ENCODE assay signal across 9 cellular contexts in genomic region chr20:44586289-44586911, GRCh38. TPM values are rescaled to one million over a fixed set of nuclear protein-coding genes. Genes with fewer than 3 reads are reported as not detected.
DNase-seq lines count a peak whose midpoint lies in the region; ATAC-seq and TF ChIP-seq lines count a peak whose summit lies in the region.
"Had no signal": no experiment of that assay in that cellular context is flagged by ENCODE, and none has a peak within 500 bp of the region (broad histone marks: within the 10 kb centered on the region; RNA-seq: fewer than 3 reads in every experiment).

No MANE protein-coding gene starts in this region.

- H3K36me3 ChIP-seq in gastroesophageal sphincter (peaks cover 0 to 18% of the 10 kb centered on the region in 2 donors), adrenal gland (replicated peaks in 1 of 2) (peaks cover 0 to 13% of the 10 kb centered on the region in 2 donors)

- no peak for TF ChIP-seq EP300 in gastroesophageal sphincter (IDR thresholded peaks at IDR 0.05)

- H3K27me3 ChIP-seq in gastroesophageal sphincter, result no peaks in the 10 kb centered on the region
- H3K27me3 ChIP-seq in adrenal gland, result no peaks in the 10 kb centered on the region

- peak overlapping the region in 1 of 2 donors; percentile 10 for H3K4me3 ChIP-seq in gastroesophageal sphincter
- H3K4me3 ChIP-seq in adrenal gland, result no peak overlapping the region

- whole genome bisulfite sequencing in gastroesophageal sphincter (ENCODE audit: low coverage in 1 of 2), 2 donors, result 21 to 46% methylated on average over 2 to 3 of the region's 3 CpGs
- WGBS in adrenal gland, 4 donors, result 73 to 79% (median 77%) methylated on average over 3 of the region's 3 CpGs

- intact Hi-C loops in adrenal gland (cut with DNase I), result no loop called here

- peaks cover 9 to 100% (median 24%) of the 10 kb centered on the region in 3 donors for H3K4me1 ChIP-seq in gastroesophageal sphincter
- peaks cover 21 to 41% of the 10 kb centered on the region in 2 donors for H3K4me1 ChIP-seq in adrenal gland (replicated peaks in 1 of 2)

- peak overlapping the region in 3 of 4 donors; percentile 75 to 87 (median 85) for H3K27ac ChIP-seq in gastroesophageal sphincter
- peak overlapping the region in 2 of 5 donors; percentile 0 to 19 for H3K27ac ChIP-seq in adrenal gland

- no peak for TF ChIP-seq POLR2A in gastroesophageal sphincter (IDR thresholded peaks at IDR 0.05)
- TF ChIP-seq POLR2A in adrenal gland (IDR thresholded peaks at IDR 0.05), result no peak

- DNase-seq in GM13977 (ENCODE audit: low spot score) (peak; percentile 54), GM20000 (ENCODE audit: low spot score) (peak; percentile 50), NCI-H1694 treated with DMSO at 0.1 percent for 48 hours (lab: John Stamatoyannopoulos, UW) (no peak), ACHN (no peak), adrenal gland (no peak)

- ATAC-seq in HG03460 (IDR thresholded peaks at IDR 0.05; ENCODE audit: unreplicated experiment) (peak; percentile 68), gastroesophageal sphincter (no peak), GM21381 (IDR thresholded peaks at IDR 0.05; ENCODE audit: unreplicated experiment) (no peak)
- ATAC-seq: HCT116 had no signal

- H3K9me3 ChIP-seq in gastroesophageal sphincter, result no peaks in the 10 kb centered on the region
- no peaks in the 10 kb centered on the region for H3K9me3 ChIP-seq in adrenal gland (replicated peaks in 1 of 3)

- TF ChIP-seq CTCF in GM13977 (IDR thresholded peaks at IDR 0.05; ENCODE audit: extremely low read depth, insufficient read depth, missing control alignments) (no peak), GM20000 (IDR thresholded peaks at IDR 0.05; ENCODE audit: extremely low read depth, missing control alignments) (no peak), gastroesophageal sphincter (IDR thresholded peaks at IDR 0.05) (no peak), adrenal gland (IDR thresholded peaks at IDR 0.05) (no peak)

- in situ Hi-C loops in GM13977 (cut with MboI; ENCODE audit: low pct_unique_long_range_greater_than_20kb, low sequenced_read_pairs, unreplicated experiment), result no loop called here
- in situ Hi-C loops in ACHN (cut with HindIII; ENCODE audit: low pct_ligation_motif_present, low pct_unique_long_range_greater_than_20kb, low sequenced_read_pairs), result no loop called here

RNA-seq across cellular contexts. Expression of gene PKIG, which starts 4.0 kb away (rescaled TPM):
- total RNA-seq in gastroesophageal sphincter (100 to 1,000 TPM; 241 to 418 (median 291) TPM), adrenal gland (100 to 1,000 TPM in 6 of 8 donors, 10 to 100 TPM in 2; 56.1 to 225 (median 149) TPM)
- polyA plus RNA-seq in adrenal gland, result 100 to 1,000 TPM in 1 of 3 donors, 10 to 100 TPM in 2; 43.9 to 114 (median 98.0) TPM

Comparison
In these comparisons a context has a peak if more than half of its experiments do, and no peak if none do; other contexts are left out.
1. DNase-seq: peak in GM13977 (single experiment) and GM20000 (single experiment); none in NCI-H1694 treated with DMSO at 0.1 percent for 48 hours (single experiment), ACHN (single experiment) and adrenal gland (0 of 7).